In genomic region chr2:161418715-161419337, GRCh38 we compare ENCODE assay signal across 10 cellular contexts. TPM values are rescaled to one million over a fixed set of nuclear protein-coding genes. Genes with fewer than 3 reads are reported as not detected.
A peak's percentile ranks its signal among the peaks of the same experiment; 100 is the strongest.
DNase-seq lines count a peak whose midpoint lies in the region; ATAC-seq and TF ChIP-seq lines count a peak whose summit lies in the region.
"Had no signal": no experiment of that assay in that cellular context is flagged by ENCODE, and none has a peak within 500 bp of the region (broad histone marks: within the 10 kb centered on the region; RNA-seq: fewer than 3 reads in every experiment).

No MANE protein-coding gene starts in this region.

- no peak overlapping the region for H3K27ac ChIP-seq in mesodermal cell (ENCODE audit: low read depth, low read length, severe bottlenecking)

- H3K27ac Mint-ChIP-seq in Caco-2 (ENCODE audit: unreplicated experiment), result no peak overlapping the region
- no peak overlapping the region for H3K27ac Mint-ChIP-seq in activated T-cell treated with anti-CD3 and anti-CD28 coated beads, Interleukin-2, amount 50 U/mL, for 72 hours

- POLR2A ChIA-PET in Caco-2 (lab: Charles Lee), result no interaction called here

- H3K4me1 Mint-ChIP-seq in Caco-2 (ENCODE audit: low read depth, unreplicated experiment), result peaks cover 31% of the 10 kb centered on the region
- peaks cover 60% of the 10 kb centered on the region for H3K4me1 Mint-ChIP-seq in activated T-cell treated with anti-CD3 and anti-CD28 coated beads, Interleukin-2, amount 50 U/mL, for 72 hours (ENCODE audit: low read depth)

- WGBS in mesodermal cell (ENCODE audit: insufficient coverage in 2 of 2), 2 experiments, result 0 to 1% methylated on average over 26 to 30 of the region's 48 CpGs

- H3K9me3 ChIP-seq in Caco-2, result no peaks in the 10 kb centered on the region
- no peaks in the 10 kb centered on the region for H3K9me3 ChIP-seq in mesodermal cell (ENCODE audit: control insufficient read depth, low read length)

- peaks cover 18% of the 10 kb centered on the region for H3K4me1 ChIP-seq in Caco-2
- H3K4me1 ChIP-seq in mesodermal cell (ENCODE audit: control insufficient read depth, insufficient read depth, low read length, poor library complexity, severe bottlenecking), result peaks cover 10% of the 10 kb centered on the region

- H3K27me3 ChIP-seq in Caco-2 (replicated peaks; ENCODE audit: control insufficient read depth, insufficient read depth, low read length) (peaks cover 6% of the 10 kb centered on the region), H7 (ENCODE audit: control insufficient read depth, insufficient read depth, low read length) (peaks cover 100% of the 10 kb centered on the region)

- H3K4me3 Mint-ChIP-seq in Caco-2 (ENCODE audit: unreplicated experiment), result peak overlapping the region; percentile 71
- peak overlapping the region; percentile 83 to 84 for H3K4me3 Mint-ChIP-seq in activated T-cell treated with anti-CD3 and anti-CD28 coated beads, Interleukin-2, amount 50 U/mL, for 72 hours

- ATAC-seq in activated T-cell treated with anti-CD3 and anti-CD28 coated beads, Interleukin-2, amount 50 U/mL, for 72 hours (replicated peaks in 1 of 2), result no peak
- no peak for ATAC-seq in GM19395 (IDR thresholded peaks at IDR 0.05; ENCODE audit: unreplicated experiment)
- no peak for ATAC-seq in HG02970 (IDR thresholded peaks at IDR 0.05; ENCODE audit: low FRiP score, unreplicated experiment)
- ATAC-seq: right cardiac atrium had no signal

- H3K27me3 Mint-ChIP-seq in Caco-2 (ENCODE audit: insufficient read depth, unreplicated experiment), result peaks cover 50% of the 10 kb centered on the region
- peaks cover 91% of the 10 kb centered on the region for H3K27me3 Mint-ChIP-seq in activated T-cell treated with anti-CD3 and anti-CD28 coated beads, Interleukin-2, amount 50 U/mL, for 72 hours (ENCODE audit: low read depth)

- no TSS peak for BruUV-seq in Caco-2 (replicated peaks; lab: Mats Ljungman, UMichigan)

- intact Hi-C loops in Caco-2 (cut with micrococcal nuclease; ENCODE audit: unreplicated experiment), result no loop called here

- H3K36me3 Mint-ChIP-seq in Caco-2 (ENCODE audit: insufficient read depth, unreplicated experiment), result no peaks in the 10 kb centered on the region
- H3K36me3 Mint-ChIP-seq in activated T-cell treated with anti-CD3 and anti-CD28 coated beads, Interleukin-2, amount 50 U/mL, for 72 hours (ENCODE audit: insufficient read depth in 2 of 2), result peaks cover 0 to 2% of the 10 kb centered on the region in 2 donors

- no peak for TF ChIP-seq CTCF in Caco-2 (IDR thresholded peaks at IDR 0.05; ENCODE audit: insufficient read depth in 1 of 2, low read depth in 1 of 2, low read length in 1 of 2, severe bottlenecking in 1 of 2, unreplicated experiment in 1 of 2)

- peak overlapping the region; percentile 39 for H3K4me3 ChIP-seq in Caco-2 (ENCODE audit: low read depth, low read length)
- H3K4me3 ChIP-seq in H7 (ENCODE audit: insufficient read depth, low read depth, low read length), result peak overlapping the region; percentile 14; the same call in 1 of the 2 replicates
- H3K4me3 ChIP-seq in mesodermal cell (ENCODE audit: extremely low read depth, insufficient read depth, low read length, poor library complexity, severe bottlenecking), result peak overlapping the region; percentile 14

- H3K36me3 ChIP-seq in Caco-2 (ENCODE audit: control insufficient read depth, insufficient read depth, low read length), result no peaks in the 10 kb centered on the region
- no peaks in the 10 kb centered on the region for H3K36me3 ChIP-seq in H7 (replicated peaks; ENCODE audit: control insufficient read depth, insufficient read depth, low read length)
- H3K36me3 ChIP-seq in mesodermal cell (ENCODE audit: control insufficient read depth, insufficient read depth, low read length), result no peaks in the 10 kb centered on the region

- no peaks in the 10 kb centered on the region for H3K9me3 Mint-ChIP-seq in Caco-2 (ENCODE audit: unreplicated experiment)
- no peaks in the 10 kb centered on the region for H3K9me3 Mint-ChIP-seq in activated T-cell treated with anti-CD3 and anti-CD28 coated beads, Interleukin-2, amount 50 U/mL, for 72 hours

- peak; percentile 50 for DNase-seq in Caco-2
- peak; percentile 82 for DNase-seq in H7
- DNase-seq in activated T-cell treated with anti-CD3 and anti-CD28 coated beads, Interleukin-2, amount 50 U/mL, for 72 hours, result peak in 1 of 2 donors; percentile 13
- no peak for DNase-seq in RKO (ENCODE audit: low spot score)
- DNase-seq in HT-29 (ENCODE audit: low spot score), result no peak
- DNase-seq: central memory CD4-positive, alpha-beta T cell had no signal

- CTCF ChIA-PET in Caco-2 (lab: Charles Lee), result no interaction called here

RNA-seq across cellular contexts. Expression of gene TBR1, which starts 2.7 kb away (rescaled TPM):
- 0.07 and 0.11 TPM in 2 replicates for total RNA-seq in Caco-2 (2022)
- total RNA-seq in H7 (2014; rRNA removed; shearing (Covaris generic)), result under 0.01 and 0.37 TPM in 2 replicates
- total RNA-seq in activated T-cell treated with anti-CD3 and anti-CD28 coated beads, Interleukin-2, amount 50 U/mL, for 72 hours, result under 1 TPM; 0.02 to 0.05 TPM
- polyA plus RNA-seq in mesodermal cell (2013, experiment 1 of 2), result not detected
- polyA plus RNA-seq in mesodermal cell (2013, experiment 2 of 2), result not detected
- total RNA-seq in HT-29 (2014; rRNA removed; shearing (Covaris generic)), result not detected in 2 replicates
- total RNA-seq: right cardiac atrium had no signal

Comparison
In these comparisons a context has a peak if more than half of its experiments do, and no peak if none do; other contexts are left out.
1. DNase-seq: peak in Caco-2 (2 of 2) and H7 (single experiment); none in RKO (single experiment) and HT-29 (single experiment).
2. Peak in every context shown above with its lines, with median percentiles within 50 percentile points of each other: H3K4me3 ChIP-seq.